In genomic region chr20:56234110-56234509, GRCh38 we compare ENCODE assay signal across 43 cellular contexts. TPM values are rescaled to one million over a fixed set of nuclear protein-coding genes. Genes with fewer than 3 reads are reported as not detected.
"Had no signal": no experiment of that assay in that cellular context is flagged by ENCODE, and none has a peak within 500 bp of the region (broad histone marks: within the 10 kb centered on the region; RNA-seq: fewer than 3 reads in every experiment).

No MANE protein-coding gene starts in this region.

- H3K9me3 ChIP-seq: adrenal gland, ascending aorta had no signal

- H3K4me1 Mint-ChIP-seq: activated naive CD4-positive, alpha-beta T cell treated with anti-CD3 and anti-CD28 coated beads, Interleukin-2, amount 10 ng/mL, durations not matched to agents 7 days and 5 days; activated naive CD4-positive, alpha-beta T cell treated with anti-CD3 and anti-CD28 coated beads, Interleukin-2, amount 50 U/mL, for 24 hours; activated naive CD8-positive, alpha-beta T cell treated with anti-CD3 and anti-CD28 coated beads, Interleukin-2, amount 10 ng/mL, durations not matched to agents 7 days and 5 days; activated naive CD8-positive, alpha-beta T cell treated with anti-CD3 and anti-CD28 coated beads, Interleukin-2, amount 50 U/mL, for 24 hours; activated T-helper 17 cell treated with anti-CD3 and anti-CD28 coated beads, Interleukin-2, amount 50 U/mL, for 72 hours; brain; central memory CD8-positive, alpha-beta T cell had no signal

- H3K36me3 ChIP-seq: adrenal gland, ascending aorta, brain microvascular endothelial cell, breast epithelium, cardiac muscle cell had no signal

- DNase-seq: activated effector memory CD4-positive, alpha-beta T cell treated with anti-CD3 and anti-CD28 coated beads, Interleukin-2, amount 50 U/mL, for 16 hours; activated effector memory CD4-positive, alpha-beta T cell treated with Interleukin-2 at 50 U/mL for 16 hours; activated gamma-delta T cell; activated gamma-delta T cell treated with Interleukin-2 at 50 U/mL for 16 hours; activated naive CD4-positive, alpha-beta T cell; activated naive CD4-positive, alpha-beta T cell treated with anti-CD3 and anti-CD28 coated beads for 36 hours; activated naive CD4-positive, alpha-beta T cell treated with anti-CD3 and anti-CD28 coated beads, Interleukin-2, amount 10 ng/mL, durations not matched to agents 7 days and 5 days; activated naive CD4-positive, alpha-beta T cell treated with anti-CD3 and anti-CD28 coated beads, Interleukin-2, amount 50 U/mL, for 16 hours; activated naive CD4-positive, alpha-beta T cell treated with Interleukin-2 at 50 U/mL for 16 hours; activated naive CD8-positive, alpha-beta T cell treated with anti-CD3 and anti-CD28 coated beads, Interleukin-2, amount 10 ng/mL, durations not matched to agents 7 days and 5 days; activated naive CD8-positive, alpha-beta T cell treated with anti-CD3 and anti-CD28 coated beads, Interleukin-2, amount 50 U/mL, for 24 hours; activated T-cell treated with anti-CD3 and anti-CD28 coated beads, Interleukin-2, amount 50 U/mL, for 1 hour; activated T-cell treated with anti-CD3 and anti-CD28 coated beads, Interleukin-2, amount 50 U/mL, for 24 hours; activated T-cell treated with anti-CD3 and anti-CD28 coated beads, Interleukin-2, amount 50 U/mL, for 4 hours; activated T-cell treated with anti-CD3 and anti-CD28 coated beads, Interleukin-2, amount 50 U/mL, for 48 hours; activated T-cell treated with anti-CD3 and anti-CD28 coated beads, Interleukin-2, amount 50 U/mL, for 72 hours; adrenal gland; amniotic stem cell; amygdala; anterior cingulate cortex; aorta; body of pancreas; brain microvascular endothelial cell; caudate nucleus; central memory CD4-positive, alpha-beta T cell; cerebellar nuclear complex had no signal

- H3K4me3 Mint-ChIP-seq: activated naive CD4-positive, alpha-beta T cell treated with anti-CD3 and anti-CD28 coated beads for 36 hours; activated naive CD4-positive, alpha-beta T cell treated with anti-CD3 and anti-CD28 coated beads, Interleukin-2, amount 10 ng/mL, durations not matched to agents 7 days and 5 days; activated naive CD4-positive, alpha-beta T cell treated with anti-CD3 and anti-CD28 coated beads, Interleukin-2, amount 50 U/mL, for 24 hours; activated naive CD8-positive, alpha-beta T cell; activated naive CD8-positive, alpha-beta T cell treated with anti-CD3 and anti-CD28 coated beads, Interleukin-2, amount 10 ng/mL, durations not matched to agents 7 days and 5 days; activated naive CD8-positive, alpha-beta T cell treated with anti-CD3 and anti-CD28 coated beads, Interleukin-2, amount 50 U/mL, for 24 hours; activated T-cell treated with anti-CD3 and anti-CD28 coated beads, Interleukin-2, amount 50 U/mL, for 24 hours; activated T-cell treated with anti-CD3 and anti-CD28 coated beads, Interleukin-2, amount 50 U/mL, for 4 hours; activated T-cell treated with anti-CD3 and anti-CD28 coated beads, Interleukin-2, amount 50 U/mL, for 72 hours; activated T-helper 1 cell treated with anti-CD3 and anti-CD28 coated beads, Interleukin-12 subunit alpha, Interleukin-12 subunit beta, Interleukin-2, Interleukin-4 antibody, amounts not matched to agents 30 ng/mL and 10 ng/mL and 1 ng/mL, durations not matched to agents 14 hours and 24 hours and 36 hours; activated T-helper 17 cell treated with anti-CD3 and anti-CD28 coated beads, Interleukin-2, amount 50 U/mL, for 72 hours; brain; central memory CD8-positive, alpha-beta T cell had no signal

- H3K27me3 Mint-ChIP-seq: activated naive CD4-positive, alpha-beta T cell treated with anti-CD3 and anti-CD28 coated beads, Interleukin-2, amount 10 ng/mL, durations not matched to agents 7 days and 5 days; central memory CD8-positive, alpha-beta T cell had no signal

- H3K4me1 ChIP-seq: adrenal gland, ascending aorta, body of pancreas, breast epithelium had no signal

- H3K27ac ChIP-seq: adrenal gland, ascending aorta, body of pancreas, brain microvascular endothelial cell, breast epithelium, cardiac muscle cell had no signal

- H3K36me3 Mint-ChIP-seq: activated naive CD4-positive, alpha-beta T cell treated with anti-CD3 and anti-CD28 coated beads, Interleukin-2, amount 10 ng/mL, durations not matched to agents 7 days and 5 days; activated naive CD8-positive, alpha-beta T cell; activated naive CD8-positive, alpha-beta T cell treated with anti-CD3 and anti-CD28 coated beads, Interleukin-2, amount 10 ng/mL, durations not matched to agents 7 days and 5 days; brain had no signal

- FAIRE-seq: astrocyte, bronchial epithelial cell had no signal

- H3K27ac Mint-ChIP-seq: activated naive CD4-positive, alpha-beta T cell treated with anti-CD3 and anti-CD28 coated beads for 36 hours; activated naive CD4-positive, alpha-beta T cell treated with anti-CD3 and anti-CD28 coated beads, Interleukin-2, amount 10 ng/mL, durations not matched to agents 7 days and 5 days; activated naive CD4-positive, alpha-beta T cell treated with anti-CD3 and anti-CD28 coated beads, Interleukin-2, amount 50 U/mL, for 24 hours; activated naive CD4-positive, alpha-beta T cell treated with anti-CD3 and anti-CD28 coated beads, Interleukin-2, amount 50 U/mL, for 72 hours; activated naive CD8-positive, alpha-beta T cell; activated naive CD8-positive, alpha-beta T cell treated with anti-CD3 and anti-CD28 coated beads, Interleukin-2, amount 10 ng/mL, durations not matched to agents 7 days and 5 days; activated naive CD8-positive, alpha-beta T cell treated with anti-CD3 and anti-CD28 coated beads, Interleukin-2, amount 50 U/mL, for 24 hours; activated T-cell treated with anti-CD3 and anti-CD28 coated beads, Interleukin-2, amount 50 U/mL, for 24 hours; activated T-cell treated with anti-CD3 and anti-CD28 coated beads, Interleukin-2, amount 50 U/mL, for 72 hours; activated T-helper 1 cell treated with anti-CD3 and anti-CD28 coated beads, Interleukin-12 subunit alpha, Interleukin-12 subunit beta, Interleukin-2, Interleukin-4 antibody, amounts not matched to agents 30 ng/mL and 10 ng/mL and 1 ng/mL, durations not matched to agents 14 hours and 24 hours and 36 hours; activated T-helper 17 cell treated with anti-CD3 and anti-CD28 coated beads, Interleukin-2, amount 50 U/mL, for 72 hours; activated T-helper 2 cell treated with anti-CD3 and anti-CD28 coated beads, Interferon-gamma antibody, Interleukin-2, Interleukin-4, amounts not matched to agents 10 μg/mL and 5 μg/mL and 100 μg/mL, durations not matched to agents 14 hours and 24 hours and 36 hours; brain had no signal

- ATAC-seq: activated naive CD4-positive, alpha-beta T cell treated with anti-CD3 and anti-CD28 coated beads, Interleukin-2, amount 50 U/mL, for 72 hours; activated naive CD8-positive, alpha-beta T cell treated with anti-CD3 and anti-CD28 coated beads, Interleukin-2, amount 50 U/mL, for 24 hours; activated T-cell treated with anti-CD3 and anti-CD28 coated beads, Interleukin-2, amount 50 U/mL, for 4 hours; activated T-cell treated with anti-CD3 and anti-CD28 coated beads, Interleukin-2, amount 50 U/mL, for 72 hours; activated T-helper 17 cell treated with anti-CD3 and anti-CD28 coated beads, Interleukin-2, amount 50 U/mL, for 72 hours; body of pancreas had no signal

- H3K4me3 ChIP-seq: adrenal gland, ascending aorta, body of pancreas, breast epithelium, cardiac muscle cell had no signal

- H3K27me3 ChIP-seq: adrenal gland, ascending aorta, body of pancreas, brain microvascular endothelial cell, breast epithelium, cardiac muscle cell had no signal

RNA-seq across cellular contexts. Expression of gene MC3R, which starts 14.4 kb away (rescaled TPM):
- total RNA-seq: activated naive CD4-positive, alpha-beta T cell treated with anti-CD3 and anti-CD28 coated beads for 36 hours; activated naive CD4-positive, alpha-beta T cell treated with anti-CD3 and anti-CD28 coated beads, Interleukin-2, amount 50 U/mL, for 72 hours; activated naive CD8-positive, alpha-beta T cell treated with anti-CD3 and anti-CD28 coated beads, Interleukin-2, amount 10 ng/mL, durations not matched to agents 7 days and 5 days; activated T-cell treated with anti-CD3 and anti-CD28 coated beads, Interleukin-2, amount 50 U/mL, for 4 hours; activated T-cell treated with anti-CD3 and anti-CD28 coated beads, Interleukin-2, amount 50 U/mL, for 72 hours; activated T-helper 1 cell treated with anti-CD3 and anti-CD28 coated beads, Interleukin-12 subunit alpha, Interleukin-12 subunit beta, Interleukin-2, Interleukin-4 antibody, amounts not matched to agents 30 ng/mL and 10 ng/mL and 1 ng/mL, durations not matched to agents 14 hours and 24 hours and 36 hours; activated T-helper 17 cell treated with anti-CD3 and anti-CD28 coated beads, Interleukin-2, amount 50 U/mL, for 72 hours; activated T-helper 2 cell treated with anti-CD3 and anti-CD28 coated beads, Interferon-gamma antibody, Interleukin-2, Interleukin-4, amounts not matched to agents 10 μg/mL and 5 μg/mL and 100 μg/mL, durations not matched to agents 14 hours and 24 hours and 36 hours; adrenal gland; aorta; ascending aorta; astrocyte; body of pancreas; breast epithelium; bronchial epithelial cell; cardiac muscle cell; cardiac septum; cerebellum; chondrocyte had no signal
- polyA plus RNA-seq: adipose tissue, adrenal gland, aorta, cardiac muscle cell had no signal
